22 cellular contexts compared by ENCODE assay signal in genomic region chr5:946720-947625, GRCh38. TPM values are rescaled to one million over a fixed set of nuclear protein-coding genes. Genes with fewer than 3 reads are reported as not detected.
DNase-seq lines count a peak whose midpoint lies in the region; ATAC-seq and TF ChIP-seq lines count a peak whose summit lies in the region.
"Had no signal": no experiment of that assay in that cellular context is flagged by ENCODE, and none has a peak within 500 bp of the region (broad histone marks: within the 10 kb centered on the region; RNA-seq: fewer than 3 reads in every experiment).

No MANE protein-coding gene starts in this region.

- H3K36me3 Mint-ChIP-seq in endothelial cell (ENCODE audit: low read depth, unreplicated experiment) (no peaks in the 10 kb centered on the region), neural progenitor cell (no peaks in the 10 kb centered on the region)
- H3K36me3 Mint-ChIP-seq: CD8-positive, alpha-beta memory T cell had no signal

- H4K20me1 ChIP-seq in neural progenitor cell (ENCODE audit: low read depth) = no peaks in the 10 kb centered on the region

- no peak overlapping the region for H3K9ac ChIP-seq in neural progenitor cell

- H3K4me1 ChIP-seq in neural progenitor cell = peaks cover 13% of the 10 kb centered on the region
- H3K4me1 ChIP-seq: ascending aorta, HAP-1, uterus had no signal

- TF ChIP-seq CTCF in endothelial cell (IDR thresholded peaks at IDR 0.05; ENCODE audit: unreplicated experiment) (no peak), neural progenitor cell (IDR thresholded peaks at IDR 0.05) (no peak)

- no peaks in the 10 kb centered on the region for H3K36me3 ChIP-seq in neural progenitor cell
- H3K36me3 ChIP-seq: ascending aorta, HAP-1, sigmoid colon, stomach, uterus had no signal

- no peak overlapping the region for H3K27ac ChIP-seq in neural progenitor cell
- H3K27ac ChIP-seq: ascending aorta, sigmoid colon, stomach, uterus had no signal

- H3K27me3 ChIP-seq in neural progenitor cell = peaks cover 24% of the 10 kb centered on the region
- H3K27me3 ChIP-seq: ascending aorta had no signal

- H3K79me2 ChIP-seq in neural progenitor cell (ENCODE audit: low read depth) = no peaks in the 10 kb centered on the region

- H3K4me2 ChIP-seq in neural progenitor cell = peak overlapping the region; percentile 35

- H3F3A ChIP-seq in neural progenitor cell (ENCODE audit: low read depth) = peaks cover 7% of the 10 kb centered on the region

- H3K27me3 Mint-ChIP-seq in endothelial cell (ENCODE audit: unreplicated experiment) = peaks cover 8% of the 10 kb centered on the region
- peaks cover 6% of the 10 kb centered on the region for H3K27me3 Mint-ChIP-seq in neural progenitor cell (ENCODE audit: insufficient read depth, low read depth)

- peak overlapping the region; percentile 16 for H3K27ac Mint-ChIP-seq in endothelial cell (ENCODE audit: unreplicated experiment)
- peak overlapping the region; percentile 47 for H3K27ac Mint-ChIP-seq in neural progenitor cell
- H3K27ac Mint-ChIP-seq: activated CD4-positive, alpha-beta T cell treated with anti-CD3 and anti-CD28 coated beads, Interleukin-2, amount 10 ng/mL, durations not matched to agents 24 days and 14 days; CD8-positive, alpha-beta memory T cell had no signal

- no peak overlapping the region for H3K4me3 Mint-ChIP-seq in endothelial cell (ENCODE audit: unreplicated experiment)
- H3K4me3 Mint-ChIP-seq in neural progenitor cell = peak overlapping the region; percentile 26
- H3K4me3 Mint-ChIP-seq: activated CD4-positive, alpha-beta T cell treated with anti-CD3 and anti-CD28 coated beads, Interleukin-2, amount 10 ng/mL, durations not matched to agents 24 days and 14 days; CD8-positive, alpha-beta memory T cell had no signal

- no peaks in the 10 kb centered on the region for H3K9me3 ChIP-seq in neural progenitor cell (ENCODE audit: low read depth)
- H3K9me3 ChIP-seq: ascending aorta, HAP-1, mucosa of descending colon, sigmoid colon, uterus had no signal

- peak; percentile 23 for DNase-seq in ELF-1 (ENCODE audit: low read depth, low spot score)
- peak; percentile 39 for DNase-seq in M059J (ENCODE audit: low read depth)
- DNase-seq in endothelial cell (ENCODE audit: low spot score) = no peak
- DNase-seq in neural progenitor cell (ENCODE audit: low spot score) = no peak
- no peak for DNase-seq in NCI-H1930 (lab: John Stamatoyannopoulos, UW)
- DNase-seq: activated CD4-positive, alpha-beta T cell treated with anti-CD3 and anti-CD28 coated beads, Interleukin-2, amount 10 ng/mL, durations not matched to agents 24 days and 14 days; activated naive CD4-positive, alpha-beta T cell treated with anti-CD3 and anti-CD28 coated beads, Interleukin-2, amount 50 U/mL, for 16 hours; activated T-cell treated with anti-CD3 and anti-CD28 coated beads, Interleukin-2, amount 50 U/mL, for 1 hour; CD8-positive, alpha-beta memory T cell; NCI-H1417 treated with DMSO at 0.1 percent for 48 hours; nucleus accumbens; sigmoid colon; stimulated activated CD4-positive, alpha-beta T cell treated with anti-CD3 and anti-CD28 coated beads, Interleukin-2, amount 100 ng/mL, for 24 hours; stomach; SW 1271 had no signal

- no peaks in the 10 kb centered on the region for H3K9me3 Mint-ChIP-seq in endothelial cell (ENCODE audit: unreplicated experiment)
- peaks cover 16% of the 10 kb centered on the region for H3K9me3 Mint-ChIP-seq in neural progenitor cell

- no peak overlapping the region for H3K4me3 ChIP-seq in neural progenitor cell
- H3K4me3 ChIP-seq: ascending aorta, HAP-1, mucosa of descending colon, sigmoid colon, stomach, uterus had no signal

- ATAC-seq in HG02840 (IDR thresholded peaks at IDR 0.05; ENCODE audit: low FRiP score, unreplicated experiment) (no peak), HG02610 (IDR thresholded peaks at IDR 0.05; ENCODE audit: unreplicated experiment) (no peak), GM18873 (IDR thresholded peaks at IDR 0.05; ENCODE audit: low FRiP score, unreplicated experiment) (no peak)

- H3K4me1 Mint-ChIP-seq in endothelial cell (ENCODE audit: unreplicated experiment) (peaks cover 12% of the 10 kb centered on the region), neural progenitor cell (peaks cover 44% of the 10 kb centered on the region)
- H3K4me1 Mint-ChIP-seq: CD8-positive, alpha-beta memory T cell had no signal

- no peak overlapping the region for H2AFZ ChIP-seq in neural progenitor cell (replicated peaks)

RNA-seq across cellular contexts. Expression of gene TRIP13, which starts 54.3 kb away (rescaled TPM):
- total RNA-seq in M059J (2014; rRNA removed; shearing (Covaris generic)) = 44.5 and 62.9 TPM in 2 replicates
- 8.4 TPM for total RNA-seq in endothelial cell (ENCODE audit: unreplicated experiment)
- total RNA-seq in neural progenitor cell (ENCODE audit: low replicate concordance) = 32.3 and 32.6 TPM in 2 replicates
- total RNA-seq: ascending aorta had no signal

RNA-seq across cellular contexts. Expression of gene BRD9, which starts 54.4 kb away (rescaled TPM):
- 30.9 and 37.3 TPM in 2 replicates for total RNA-seq in M059J (2014; rRNA removed; shearing (Covaris generic))
- 53.0 TPM for total RNA-seq in endothelial cell (ENCODE audit: unreplicated experiment)
- 37.5 and 45.1 TPM in 2 replicates for total RNA-seq in neural progenitor cell (ENCODE audit: low replicate concordance)

Comparison
In these comparisons a context has a peak if more than half of its experiments do, and no peak if none do; other contexts are left out.
1. DNase-seq: peak in ELF-1 (single experiment) and M059J (single experiment); none in endothelial cell (single experiment), neural progenitor cell (single experiment) and NCI-H1930 (0 of 2).